ENCODE assay signal across 19 cellular contexts in genomic region chr6:89862281-89862680, GRCh38. TPM values are rescaled to one million over a fixed set of nuclear protein-coding genes. Genes with fewer than 3 reads are reported as not detected.
DNase-seq lines count a peak whose midpoint lies in the region; ATAC-seq and TF ChIP-seq lines count a peak whose summit lies in the region.
"Had no signal": no experiment of that assay in that cellular context is flagged by ENCODE, and none has a peak within 500 bp of the region (broad histone marks: within the 10 kb centered on the region; RNA-seq: fewer than 3 reads in every experiment).

No MANE protein-coding gene starts in this region.

- H3K4me1 ChIP-seq in esophagus squamous epithelium: no peaks in the 10 kb centered on the region
- H3K4me1 ChIP-seq: heart right ventricle, parathyroid adenoma, SJSA1, thyroid gland had no signal

- H3K36me3 Mint-ChIP-seq in stimulated activated naive CD8-positive, alpha-beta T cell treated with anti-CD3 and anti-CD28 coated beads, Interleukin-15, Interleukin-2, amounts not matched to agents 100 ng/mL and 50 ng/mL, for 24 hours (ENCODE audit: low read depth): peaks cover 76% of the 10 kb centered on the region
- peaks cover 35% of the 10 kb centered on the region for H3K36me3 Mint-ChIP-seq in endothelial cell (ENCODE audit: low read depth, unreplicated experiment)

- no peaks in the 10 kb centered on the region for H3K27me3 Mint-ChIP-seq in stimulated activated naive CD8-positive, alpha-beta T cell treated with anti-CD3 and anti-CD28 coated beads, Interleukin-15, Interleukin-2, amounts not matched to agents 100 ng/mL and 50 ng/mL, for 24 hours
- no peaks in the 10 kb centered on the region for H3K27me3 Mint-ChIP-seq in endothelial cell (ENCODE audit: unreplicated experiment)

- H3K4me3 ChIP-seq in esophagus squamous epithelium: no peak overlapping the region
- H3K4me3 ChIP-seq: heart right ventricle, K562, lung, SJSA1, thyroid gland had no signal

- intact Hi-C loops in esophagus squamous epithelium (cut with DNase I): no loop called here

- no peak overlapping the region for H3K27ac ChIP-seq in esophagus squamous epithelium
- H3K27ac ChIP-seq: heart right ventricle, parathyroid adenoma, SJSA1, thyroid gland had no signal

- TF ChIP-seq CTCF in endothelial cell (IDR thresholded peaks at IDR 0.05; ENCODE audit: unreplicated experiment) (no peak), esophagus squamous epithelium (IDR thresholded peaks at IDR 0.05) (no peak)

- no peaks in the 10 kb centered on the region for H3K9me3 ChIP-seq in esophagus squamous epithelium
- H3K9me3 ChIP-seq: SJSA1, thyroid gland had no signal

- peak overlapping the region; percentile 52 for H3K27ac Mint-ChIP-seq in stimulated activated naive CD8-positive, alpha-beta T cell treated with anti-CD3 and anti-CD28 coated beads, Interleukin-15, Interleukin-2, amounts not matched to agents 100 ng/mL and 50 ng/mL, for 24 hours
- no peak overlapping the region for H3K27ac Mint-ChIP-seq in endothelial cell (ENCODE audit: unreplicated experiment)

- no peak for ATAC-seq in stimulated activated naive CD8-positive, alpha-beta T cell treated with anti-CD3 and anti-CD28 coated beads, Interleukin-15, Interleukin-2, amounts not matched to agents 100 U/mL and 50 U/mL, for 24 hours
- ATAC-seq in HG02588 (IDR thresholded peaks at IDR 0.05; ENCODE audit: unreplicated experiment) (peak; percentile 68), HG03432 (IDR thresholded peaks at IDR 0.05; ENCODE audit: unreplicated experiment) (peak; percentile 75)
- ATAC-seq: heart right ventricle, K562 had no signal

- H3K4me3 Mint-ChIP-seq in stimulated activated naive CD8-positive, alpha-beta T cell treated with anti-CD3 and anti-CD28 coated beads, Interleukin-15, Interleukin-2, amounts not matched to agents 100 ng/mL and 50 ng/mL, for 24 hours: no peak overlapping the region
- H3K4me3 Mint-ChIP-seq in endothelial cell (ENCODE audit: unreplicated experiment): no peak overlapping the region

- H3K27me3 ChIP-seq in esophagus squamous epithelium: no peaks in the 10 kb centered on the region
- H3K27me3 ChIP-seq: heart right ventricle, SJSA1, thyroid gland had no signal

- H3K9me3 Mint-ChIP-seq in stimulated activated naive CD8-positive, alpha-beta T cell treated with anti-CD3 and anti-CD28 coated beads, Interleukin-15, Interleukin-2, amounts not matched to agents 100 ng/mL and 50 ng/mL, for 24 hours: peaks cover 3% of the 10 kb centered on the region
- no peaks in the 10 kb centered on the region for H3K9me3 Mint-ChIP-seq in endothelial cell (ENCODE audit: unreplicated experiment)

- no peak for TF ChIP-seq POLR2A in esophagus squamous epithelium (IDR thresholded peaks at IDR 0.05)

- H3K4me1 Mint-ChIP-seq in stimulated activated naive CD8-positive, alpha-beta T cell treated with anti-CD3 and anti-CD28 coated beads, Interleukin-15, Interleukin-2, amounts not matched to agents 100 ng/mL and 50 ng/mL, for 24 hours (ENCODE audit: low read depth): peaks cover 15% of the 10 kb centered on the region
- H3K4me1 Mint-ChIP-seq in endothelial cell (ENCODE audit: unreplicated experiment): no peaks in the 10 kb centered on the region

- no peak for DNase-seq in stimulated activated naive CD8-positive, alpha-beta T cell treated with anti-CD3 and anti-CD28 coated beads, Interleukin-15, Interleukin-2, amounts not matched to agents 100 U/mL and 50 U/mL, for 24 hours
- DNase-seq in Ammon's horn (ENCODE audit: low spot score) (no peak), pons (ENCODE audit: low spot score) (no peak), endothelial cell (ENCODE audit: low spot score) (no peak), esophagus squamous epithelium (lab: John Stamatoyannopoulos, UW) (no peak)
- DNase-seq: activated CD4-positive, alpha-beta T cell treated with anti-CD3 and anti-CD28 coated beads for 4 hours; amygdala; effector memory CD4-positive, alpha-beta T cell; heart right ventricle; NCI-H2171 treated with DMSO at 0.1 percent for 48 hours; thyroid gland had no signal

- H3K36me3 ChIP-seq in esophagus squamous epithelium: peaks cover 11 to 98% (median 24%) of the 10 kb centered on the region in 3 donors

- WGBS in esophagus squamous epithelium, 2 donors: 73 to 95% methylated on average over 5 of the region's 5 CpGs

RNA-seq across cellular contexts. Expression of gene GJA10, which starts 32.0 kb away (rescaled TPM):
- total RNA-seq in endothelial cell (ENCODE audit: unreplicated experiment) (not detected), esophagus squamous epithelium (not detected)
- total RNA-seq: H1, heart right ventricle, K562, lung, SJSA1, thyroid gland had no signal

RNA-seq across cellular contexts. Expression of gene CASP8AP2, which starts 32.6 kb away (rescaled TPM):
- total RNA-seq in endothelial cell (ENCODE audit: unreplicated experiment): 19.2 TPM
- total RNA-seq in esophagus squamous epithelium: 10 to 100 TPM in 3 of 4 donors, 1 to 10 TPM in 1; 6.0 to 17.2 (median 11.3) TPM

RNA-seq across cellular contexts. Expression of gene MDN1, which starts 42.7 kb away (rescaled TPM):
- total RNA-seq in endothelial cell (ENCODE audit: unreplicated experiment) (70.0 TPM), esophagus squamous epithelium (10 to 100 TPM; 13.1 to 44.6 (median 20.8) TPM)
